ENCODE assay signal across 24 cellular contexts in the genomic region with DNA sequence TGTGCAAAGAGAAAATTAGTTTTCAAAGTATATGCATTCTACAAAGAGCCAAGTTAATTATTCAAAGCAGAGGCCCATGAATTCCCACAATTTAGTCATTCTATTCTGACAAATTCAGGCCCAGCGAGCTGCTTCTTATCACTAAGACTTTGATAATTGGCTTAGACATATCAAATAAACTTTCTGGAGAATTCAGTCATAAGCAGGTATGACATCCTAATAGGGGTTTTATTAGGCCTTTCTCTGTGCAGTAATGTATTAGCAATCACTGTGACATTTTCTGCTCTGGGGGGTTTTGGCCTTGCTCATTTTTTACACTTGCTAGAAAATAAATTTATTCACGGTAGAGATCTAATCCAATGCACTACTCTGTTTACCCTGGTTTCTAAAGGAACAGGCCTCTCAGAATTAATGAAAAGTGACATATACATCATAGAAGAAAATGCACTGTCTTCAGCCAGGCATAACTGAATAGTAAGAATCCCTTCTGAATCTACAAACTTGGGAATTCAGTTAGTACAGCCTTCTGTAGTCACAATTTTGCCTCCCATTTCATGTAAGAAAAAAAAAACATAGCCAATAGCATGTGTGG.
DNase-seq lines count a peak whose midpoint lies in the region; TF ChIP-seq lines count a peak whose summit lies in the region.
"Had no signal": no experiment of that assay in that cellular context is flagged by ENCODE, and none has a peak within 500 bp of the region (broad histone marks: within the 10 kb centered on the region; RNA-seq: fewer than 3 reads in every experiment).

No MANE protein-coding gene starts in this region.

- POLR2A ChIA-PET in SK-N-SH (lab: Yijun Ruan, JAX) (no interaction called here), GM10248 (lab: Yijun Ruan, JAX) (no interaction called here)

- H3F3A ChIP-seq in SK-N-SH (replicated peaks; ENCODE audit: insufficient read depth): no peaks in the 10 kb centered on the region

- H3K79me1 ChIP-seq in mesendoderm (ENCODE audit: low read length): no peaks in the 10 kb centered on the region

- H3K27me3 ChIP-seq in SK-N-SH (ENCODE audit: insufficient read depth) (no peaks in the 10 kb centered on the region), mesendoderm (ENCODE audit: insufficient read depth, low read length, poor library complexity) (no peaks in the 10 kb centered on the region), testis (no peaks in the 10 kb centered on the region)
- H3K27me3 ChIP-seq: BLaER1 had no signal

- H3K4me3 ChIP-seq in SK-N-SH (ENCODE audit: low read depth in 2 of 2, low read length in 1 of 2) (no peak overlapping the region), mesendoderm (ENCODE audit: low read length) (no peak overlapping the region), testis (no peak overlapping the region)
- H3K4me3 ChIP-seq: A549, BLaER1 had no signal

- no peaks in the 10 kb centered on the region for H3K9me2 ChIP-seq in SK-N-SH

- H2BK5ac ChIP-seq in mesendoderm (ENCODE audit: low read length): no peak overlapping the region

- H3K18ac ChIP-seq in mesendoderm (ENCODE audit: low read length): no peak overlapping the region

- no peak overlapping the region for H3K23ac ChIP-seq in mesendoderm (ENCODE audit: low read length)

- H4K5ac ChIP-seq in mesendoderm (ENCODE audit: low read length): no peak overlapping the region

- H2BK15ac ChIP-seq in mesendoderm (replicated peaks; ENCODE audit: low read depth): peak overlapping the region; percentile 11

- H4K8ac ChIP-seq in mesendoderm (ENCODE audit: low read depth, low read length): no peak overlapping the region

- no peak overlapping the region for H3K4me2 ChIP-seq in SK-N-SH
- no peak overlapping the region for H3K4me2 ChIP-seq in mesendoderm (ENCODE audit: low read length)
- H3K4me2 ChIP-seq: A549, BLaER1 had no signal

- H3K36me3 ChIP-seq in SK-N-SH (replicated peaks in 1 of 2; ENCODE audit: control insufficient read depth in 1 of 2, insufficient read depth in 2 of 2, low read length in 1 of 2) (no peaks in the 10 kb centered on the region), mesendoderm (ENCODE audit: control insufficient read depth, insufficient read depth, low read length) (no peaks in the 10 kb centered on the region), testis (ENCODE audit: low read depth, missing control alignments) (no peaks in the 10 kb centered on the region)
- H3K36me3 ChIP-seq: BLaER1 had no signal

- no peak overlapping the region for H3K56ac ChIP-seq in mesendoderm (ENCODE audit: low read length)

- H3K4me1 ChIP-seq in SK-N-SH (ENCODE audit: control insufficient read depth in 1 of 2, insufficient read depth in 2 of 2, low read depth in 1 of 2, low read length in 1 of 2) (peaks cover 0 to 5% of the 10 kb centered on the region in 2 experiments; a peak in 2 of 4 replicates), mesendoderm (ENCODE audit: control insufficient read depth, low read depth, low read length) (no peaks in the 10 kb centered on the region), testis (no peaks in the 10 kb centered on the region)
- H3K4me1 ChIP-seq: A549, BLaER1 had no signal

- no peak overlapping the region for H3K9ac ChIP-seq in SK-N-SH
- H3K9ac ChIP-seq in mesendoderm (ENCODE audit: low read length): no peak overlapping the region
- H3K9ac ChIP-seq: BLaER1 had no signal

- DNase-seq in NCI-H82 (lab: John Stamatoyannopoulos, UW): peak; percentile 33
- DNase-seq in NCI-H82 treated with DMSO at 0.1 percent for 48 hours (lab: John Stamatoyannopoulos, UW; ENCODE audit: unreplicated experiment): no peak
- no peak for DNase-seq in SK-N-SH
- no peak for DNase-seq in mesendoderm
- peak; percentile 64 for DNase-seq in retina
- no peak for DNase-seq in GM10248 (ENCODE audit: extremely low spot score)
- DNase-seq in testis: no peak
- no peak for DNase-seq in NOMO-1 (lab: John Stamatoyannopoulos, UW; ENCODE audit: unreplicated experiment in 2 of 2)
- DNase-seq: AML-193; C1 segment of cervical spinal cord; CD4-positive, alpha-beta memory T cell; CD4-positive, CD25-positive, alpha-beta regulatory T cell; CD8-positive, alpha-beta memory T cell; COR-L47; DMS 273 treated with DMSO at 0.1 percent for 48 hours; DMS153; DMS53; DMS79; DND-41; EL; GDM1 had no signal

- no peak overlapping the region for H2BK120ac ChIP-seq in mesendoderm (ENCODE audit: low read depth, low read length)

- TF ChIP-seq POLR2A in testis (IDR thresholded peaks at IDR 0.05): no peak

- H3K27ac ChIP-seq in SK-N-SH (ENCODE audit: low read depth in 2 of 2, low read length in 1 of 2) (peak overlapping the region; percentile 23 to 55; a peak in 2 of 4 replicates), mesendoderm (ENCODE audit: low read depth, low read length) (no peak overlapping the region), testis (no peak overlapping the region)
- H3K27ac ChIP-seq: 22Rv1, A549, BLaER1 had no signal

- no peak overlapping the region for H2AK5ac ChIP-seq in mesendoderm (ENCODE audit: low read length)

- H2AFZ ChIP-seq in SK-N-SH (ENCODE audit: low read depth): no peak overlapping the region

- H3K9me3 ChIP-seq in SK-N-SH (no peaks in the 10 kb centered on the region), testis (no peaks in the 10 kb centered on the region)
- H3K9me3 ChIP-seq: A549 had no signal

- no peaks in the 10 kb centered on the region for H4K20me1 ChIP-seq in SK-N-SH (ENCODE audit: insufficient read depth)
- H4K20me1 ChIP-seq: BLaER1 had no signal

- CTCF ChIA-PET in SK-N-SH (lab: Yijun Ruan, JAX) (no interaction called here), GM10248 (lab: Yijun Ruan, JAX) (interaction anchor here (0.8 kb wide), 1 partner anchor 10 kb away, joined by 3 read pairs; no protein-coding TSS in a partner anchor)

- no peak overlapping the region for H3K4ac ChIP-seq in mesendoderm (ENCODE audit: low read depth, low read length)

- H3K79me2 ChIP-seq in SK-N-SH (ENCODE audit: insufficient read depth) (no peaks in the 10 kb centered on the region), mesendoderm (ENCODE audit: control insufficient read depth, insufficient read depth, low read length) (no peaks in the 10 kb centered on the region)

- intact Hi-C loops in testis (cut with DNase I; ENCODE audit: low total_unique reads): no loop called here

- TF ChIP-seq RAD21 in SK-N-SH (IDR thresholded peaks at IDR 0.05; ENCODE audit: low read length): no peak

- WGBS in SK-N-SH (ENCODE audit: low lambda C conversion rate): 3% methylated on average over 2 of the region's 2 CpGs
- no CpG with 5 or more reads among the region's 2 CpGs for WGBS in mesendoderm (ENCODE audit: extremely low coverage, insufficient coverage, low lambda C conversion rate)
- WGBS in testis, 2 donors: 78 to 79% methylated on average over 2 of the region's 2 CpGs

- no peak for TF ChIP-seq CTCF in SK-N-SH (IDR thresholded peaks at IDR 0.05)
- no peak for TF ChIP-seq CTCF in GM10248 (IDR thresholded peaks at IDR 0.05; ENCODE audit: control extremely low read depth, extremely low read depth, low read depth, missing control alignments)
- TF ChIP-seq CTCF in testis (IDR thresholded peaks at IDR 0.05): no peak

- TF ChIP-seq EP300 in SK-N-SH (IDR thresholded peaks at IDR 0.05; ENCODE audit: borderline replicate concordance in 1 of 2, low read depth in 1 of 2, low read length in 1 of 2): peak; percentile 15 to 56; a peak in 2 of 4 replicates

TF ChIP-seq in SK-N-SH, 30 proteins besides CTCF, POLR2A, EP300 and RAD21:
- TF ChIP-seq NFIC (IDR thresholded peaks at IDR 0.05; ENCODE audit: borderline replicate concordance) (no peak), TEAD4 (IDR thresholded peaks at IDR 0.05; ENCODE audit: borderline replicate concordance, insufficient read depth) (0 out of 2 replicates have a peak, but pooled peaks have one; percentile 33), CHD2 (IDR thresholded peaks at IDR 0.05; ENCODE audit: low read length, partially characterized antibody) (no peak), SMC3 (IDR thresholded peaks at IDR 0.05; ENCODE audit: low read depth, low read length) (no peak), ELF1 (IDR thresholded peaks at IDR 0.05) (no peak), POLR2AphosphoS5 (IDR thresholded peaks at IDR 0.05; ENCODE audit: low read depth, low read length) (0 out of 2 replicates have a peak, but pooled peaks have one; percentile 25), MXI1 (IDR thresholded peaks at IDR 0.05; ENCODE audit: low read depth, low read length) (no peak), JUND (IDR thresholded peaks at IDR 0.05) (peak; percentile 11; the same call in 1 of the 2 replicates), TCF12 (IDR thresholded peaks at IDR 0.05) (peak; percentile 84), GATA2 (CRISPR knock-in tag; IDR thresholded peaks at IDR 0.05) (no peak), MEF2A (IDR thresholded peaks at IDR 0.05; ENCODE audit: borderline replicate concordance, low read depth) (no peak), RCOR1 (IDR thresholded peaks at IDR 0.05; ENCODE audit: low read length) (no peak), YY1 (IDR thresholded peaks at IDR 0.05; ENCODE audit: low read depth) (no peak)
- TF ChIP-seq, protein P1, sequence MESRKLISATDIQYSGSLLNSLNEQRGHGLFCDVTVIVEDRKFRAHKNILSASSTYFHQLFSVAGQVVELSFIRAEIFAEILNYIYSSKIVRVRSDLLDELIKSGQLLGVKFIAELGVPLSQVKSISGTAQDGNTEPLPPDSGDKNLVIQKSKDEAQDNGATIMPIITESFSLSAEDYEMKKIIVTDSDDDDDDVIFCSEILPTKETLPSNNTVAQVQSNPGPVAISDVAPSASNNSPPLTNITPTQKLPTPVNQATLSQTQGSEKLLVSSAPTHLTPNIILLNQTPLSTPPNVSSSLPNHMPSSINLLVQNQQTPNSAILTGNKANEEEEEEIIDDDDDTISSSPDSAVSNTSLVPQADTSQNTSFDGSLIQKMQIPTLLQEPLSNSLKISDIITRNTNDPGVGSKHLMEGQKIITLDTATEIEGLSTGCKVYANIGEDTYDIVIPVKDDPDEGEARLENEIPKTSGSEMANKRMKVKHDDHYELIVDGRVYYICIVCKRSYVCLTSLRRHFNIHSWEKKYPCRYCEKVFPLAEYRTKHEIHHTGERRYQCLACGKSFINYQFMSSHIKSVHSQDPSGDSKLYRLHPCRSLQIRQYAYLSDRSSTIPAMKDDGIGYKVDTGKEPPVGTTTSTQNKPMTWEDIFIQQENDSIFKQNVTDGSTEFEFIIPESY (IDR thresholded peaks at IDR 0.05; ENCODE audit: borderline replicate concordance, low read depth): no peak
- TF ChIP-seq, protein P2, sequence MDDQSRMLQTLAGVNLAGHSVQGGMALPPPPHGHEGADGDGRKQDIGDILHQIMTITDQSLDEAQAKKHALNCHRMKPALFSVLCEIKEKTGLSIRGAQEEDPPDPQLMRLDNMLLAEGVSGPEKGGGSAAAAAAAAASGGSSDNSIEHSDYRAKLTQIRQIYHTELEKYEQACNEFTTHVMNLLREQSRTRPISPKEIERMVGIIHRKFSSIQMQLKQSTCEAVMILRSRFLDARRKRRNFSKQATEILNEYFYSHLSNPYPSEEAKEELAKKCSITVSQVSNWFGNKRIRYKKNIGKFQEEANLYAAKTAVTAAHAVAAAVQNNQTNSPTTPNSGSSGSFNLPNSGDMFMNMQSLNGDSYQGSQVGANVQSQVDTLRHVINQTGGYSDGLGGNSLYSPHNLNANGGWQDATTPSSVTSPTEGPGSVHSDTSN (IDR thresholded peaks at IDR 0.05): peak; percentile 69

Comparison
In these comparisons a context has a peak if more than half of its experiments do, and no peak if none do; other contexts are left out.
1. DNase-seq: peak in NCI-H82 (single experiment) and retina (single experiment); none in NCI-H82 treated with DMSO at 0.1 percent for 48 hours (single experiment), SK-N-SH (single experiment), mesendoderm (single experiment), GM10248 (single experiment), testis (single experiment) and NOMO-1 (0 of 2).
2. H3K27ac ChIP-seq: peak in SK-N-SH (2 of 2); none in mesendoderm (single experiment) and testis (0 of 2).